8 cellular contexts compared by ENCODE assay signal in the genomic region with DNA sequence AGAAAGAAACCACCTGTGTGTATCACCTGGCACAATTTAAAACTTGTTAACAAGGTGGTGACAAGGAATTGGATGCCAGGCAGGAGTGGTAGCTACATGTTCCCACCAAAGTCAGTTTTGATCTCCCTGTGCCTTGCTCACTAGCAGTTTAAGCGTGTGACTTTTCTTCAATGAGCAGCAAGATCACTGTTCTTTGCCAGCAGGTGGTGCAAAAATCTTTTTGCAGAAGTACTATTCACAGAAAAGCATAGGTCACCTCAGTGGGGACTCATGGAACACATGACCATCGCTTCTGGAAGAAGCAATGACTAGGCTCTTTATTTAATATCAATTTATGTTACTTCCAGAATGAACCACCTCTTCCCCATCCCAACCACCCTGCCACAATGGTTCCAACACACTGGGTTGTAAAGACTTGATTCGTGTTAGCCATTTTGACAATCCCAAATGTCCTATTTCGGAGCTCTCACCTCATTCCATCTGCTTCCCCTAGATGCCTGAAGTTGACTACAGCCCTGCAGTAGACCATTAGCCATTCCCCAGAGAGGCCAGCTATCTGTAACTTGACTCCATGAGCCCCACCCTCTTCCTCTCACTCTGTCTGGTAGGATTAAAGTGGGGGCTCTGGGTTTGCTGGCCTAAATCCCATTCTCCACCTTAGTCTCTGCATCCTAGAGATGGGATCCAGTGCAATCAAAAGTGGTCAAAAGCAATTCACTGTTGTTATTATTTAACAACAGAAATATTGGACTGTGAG. TPM values are rescaled to one million over a fixed set of nuclear protein-coding genes. Genes with fewer than 3 reads are reported as not detected.
DNase-seq lines count a peak whose midpoint lies in the region; ATAC-seq and TF ChIP-seq lines count a peak whose summit lies in the region.
"Had no signal": no experiment of that assay in that cellular context is flagged by ENCODE, and none has a peak within 500 bp of the region (broad histone marks: within the 10 kb centered on the region; RNA-seq: fewer than 3 reads in every experiment).

No MANE protein-coding gene starts in this region.

- peak overlapping the region; percentile 1 for H3K27ac ChIP-seq in psoas muscle
- H3K27ac ChIP-seq: neutrophil had no signal

- WGBS in psoas muscle, 3 donors, result 46 to 69% (median 56%) methylated on average over 4 of the region's 4 CpGs

- H3K36me3 Mint-ChIP-seq in natural killer cell treated with Interleukin-12 subunit alpha and Interleukin-12 subunit beta and Interleukin-15 and Interleukin-18, amount 100 ng/mL, for 72 hours, result no peaks in the 10 kb centered on the region

- intact Hi-C loops in psoas muscle (cut with DNase I) (no loop called here), posterior cingulate gyrus (cut with DNase I) (no loop called here)

- DNase-seq in NCI-H524 (lab: John Stamatoyannopoulos, UW) (peak; percentile 96 to 97), psoas muscle (no peak), posterior cingulate gyrus (no peak)
- DNase-seq in natural killer cell treated with Interleukin-12 subunit alpha and Interleukin-12 subunit beta and Interleukin-15 and Interleukin-18, amount 100 ng/mL, for 72 hours (ENCODE audit: low spot score), result no peak

- no peak overlapping the region for H3K4me3 Mint-ChIP-seq in natural killer cell treated with Interleukin-12 subunit alpha and Interleukin-12 subunit beta and Interleukin-15 and Interleukin-18, amount 100 ng/mL, for 72 hours

- peaks cover 20% of the 10 kb centered on the region for H3K4me1 ChIP-seq in psoas muscle

- H3K27ac Mint-ChIP-seq in natural killer cell treated with Interleukin-12 subunit alpha and Interleukin-12 subunit beta and Interleukin-15 and Interleukin-18, amount 100 ng/mL, for 72 hours, result no peak overlapping the region

- H3K27me3 ChIP-seq in psoas muscle (ENCODE audit: insufficient read depth in 3 of 3, low read length in 2 of 3), result no peaks in the 10 kb centered on the region

- H3K36me3 ChIP-seq in psoas muscle (ENCODE audit: insufficient read depth in 1 of 2, low read depth in 1 of 2), result no peaks in the 10 kb centered on the region
- H3K36me3 ChIP-seq: neutrophil had no signal

- no peak overlapping the region for H3K4me3 ChIP-seq in psoas muscle

- no peaks in the 10 kb centered on the region for H3K9me3 Mint-ChIP-seq in natural killer cell treated with Interleukin-12 subunit alpha and Interleukin-12 subunit beta and Interleukin-15 and Interleukin-18, amount 100 ng/mL, for 72 hours

- no peaks in the 10 kb centered on the region for H3K9me3 ChIP-seq in psoas muscle
- H3K9me3 ChIP-seq: neutrophil had no signal

- peak; percentile 34 for TF ChIP-seq CTCF in psoas muscle (IDR thresholded peaks at IDR 0.05)

- peaks cover 18 to 41% of the 10 kb centered on the region in 2 donors for H3K27me3 Mint-ChIP-seq in natural killer cell treated with Interleukin-12 subunit alpha and Interleukin-12 subunit beta and Interleukin-15 and Interleukin-18, amount 100 ng/mL, for 72 hours

- H3K4me1 Mint-ChIP-seq in natural killer cell treated with Interleukin-12 subunit alpha and Interleukin-12 subunit beta and Interleukin-15 and Interleukin-18, amount 100 ng/mL, for 72 hours (ENCODE audit: low read depth in 2 of 2), result no peaks in the 10 kb centered on the region

- peak; percentile 47 for ATAC-seq in GM18502 (IDR thresholded peaks at IDR 0.05; ENCODE audit: poor library complexity, unreplicated experiment)
- peak; percentile 50 for ATAC-seq in esophagus mucosa
- peak; percentile 41 to 84 (median 62) for ATAC-seq in psoas muscle
- ATAC-seq in natural killer cell treated with Interleukin-12 subunit alpha and Interleukin-12 subunit beta and Interleukin-15 and Interleukin-18, amount 100 ng/mL, for 72 hours, result no peak
- ATAC-seq in GM18517 (IDR thresholded peaks at IDR 0.05; ENCODE audit: unreplicated experiment), result no peak

RNA-seq across cellular contexts. Expression of a gene that starts 59.1 kb away (rescaled TPM):
- total RNA-seq in esophagus mucosa, result 13.1 TPM
- 1 to 10 TPM in 2 of 4 donors, under 1 TPM in 2; 0.38 to 2.0 (median 1.1) TPM for total RNA-seq in psoas muscle
- polyA plus RNA-seq in psoas muscle, result under 1 TPM; 0.35 to 0.55 (median 0.41) TPM
- total RNA-seq in natural killer cell treated with Interleukin-12 subunit alpha and Interleukin-12 subunit beta and Interleukin-15 and Interleukin-18, amount 100 ng/mL, for 72 hours, result under 1 TPM; 0.14 to 0.17 TPM

Comparison
In these comparisons a context has a peak if more than half of its experiments do, and no peak if none do; other contexts are left out.
1. ATAC-seq: peak in GM18502 (single experiment), esophagus mucosa (single experiment) and psoas muscle (4 of 4); none in natural killer cell treated with Interleukin-12 subunit alpha and Interleukin-12 subunit beta and Interleukin-15 and Interleukin-18, amount 100 ng/mL, for 72 hours (0 of 2) and GM18517 (single experiment).
2. DNase-seq: peak in NCI-H524 (2 of 2); none in psoas muscle (0 of 2), posterior cingulate gyrus (0 of 10) and natural killer cell treated with Interleukin-12 subunit alpha and Interleukin-12 subunit beta and Interleukin-15 and Interleukin-18, amount 100 ng/mL, for 72 hours (single experiment).